ENCODE assay signal across 1 cellular context in the genomic region with DNA sequence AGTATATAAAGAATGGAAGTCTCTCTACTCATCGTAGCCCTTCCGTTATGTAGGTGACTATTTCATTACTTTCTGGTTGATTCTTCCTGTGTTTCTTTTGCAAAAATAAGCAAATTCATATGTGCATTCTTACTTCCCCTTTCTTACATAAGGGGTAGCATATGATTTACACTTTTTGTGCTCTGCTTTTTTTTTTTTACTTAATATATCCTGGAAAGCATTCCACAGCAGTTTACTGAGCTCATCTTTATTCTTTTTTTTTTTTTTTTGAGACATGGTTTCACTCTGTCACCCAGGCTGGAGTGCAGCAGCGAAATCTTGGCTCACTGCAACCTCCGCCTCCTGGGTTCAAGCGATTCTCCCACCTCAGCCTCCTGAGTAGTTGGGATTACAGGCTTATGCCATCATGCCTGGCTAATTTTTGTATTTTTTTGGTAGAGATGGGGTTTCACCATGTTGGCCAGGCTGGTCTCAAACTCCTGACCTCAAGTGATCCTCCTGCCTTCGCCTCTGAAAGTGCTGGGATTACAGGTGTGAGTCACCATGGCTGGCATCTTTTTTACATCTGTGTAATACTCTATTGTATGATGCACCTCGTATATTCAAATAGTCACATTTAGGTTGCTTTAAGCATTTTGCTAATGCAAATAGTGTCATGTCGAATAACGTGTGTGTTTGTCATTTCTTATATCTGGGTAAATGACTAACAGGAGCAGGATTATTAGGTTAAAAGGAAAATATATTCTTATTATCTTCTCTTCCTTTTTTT.
TF ChIP-seq lines count a peak whose summit lies in the region.

No MANE protein-coding gene starts in this region.

TF ChIP-seq in GM12878, 131 proteins besides CTCF, POLR2A, EP300 and RAD21 (continued from another document):
- TF ChIP-seq, protein P1, sequence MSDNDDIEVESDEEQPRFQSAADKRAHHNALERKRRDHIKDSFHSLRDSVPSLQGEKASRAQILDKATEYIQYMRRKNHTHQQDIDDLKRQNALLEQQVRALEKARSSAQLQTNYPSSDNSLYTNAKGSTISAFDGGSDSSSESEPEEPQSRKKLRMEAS (IDR thresholded peaks at IDR 0.05; ENCODE audit: low read depth, low read length): no peak
